18 cellular contexts compared by ENCODE assay signal in the genomic region with DNA sequence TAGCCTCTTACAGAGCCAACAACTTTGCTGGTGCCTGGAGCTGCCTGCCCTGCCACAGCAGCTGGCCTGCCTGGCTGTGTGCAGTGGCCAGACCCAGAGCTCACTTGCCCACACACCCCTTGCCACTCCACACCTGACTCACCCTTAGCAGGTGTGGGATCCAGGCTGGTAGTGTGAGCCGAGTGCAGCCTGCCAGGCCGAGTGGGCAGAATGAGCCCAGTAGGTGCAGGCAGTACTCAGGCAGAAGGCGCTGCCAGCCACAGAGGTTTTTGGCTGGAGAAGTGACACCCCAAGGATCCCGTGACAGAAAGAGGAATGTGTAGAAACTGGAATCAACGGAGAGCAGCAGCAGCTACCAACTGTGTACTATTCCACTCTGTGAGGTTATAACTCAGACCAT.
"Had no signal": no experiment of that assay in that cellular context is flagged by ENCODE, and none has a peak within 500 bp of the region (broad histone marks: within the 10 kb centered on the region; RNA-seq: fewer than 3 reads in every experiment).

No MANE protein-coding gene starts in this region.

- H3K27ac ChIP-seq: adrenal gland, coronary artery, epithelial cell of prostate, left lung, pancreas, testis, WERI-Rb-1 had no signal

- H3K9me3 ChIP-seq: adrenal gland, left lung, pancreas, testis had no signal

- FAIRE-seq: astrocyte, pancreas, TTC549 had no signal

- ATAC-seq: left lung, pancreas, sciatic nerve had no signal

- DNase-seq: activated CD4-positive, alpha-beta T cell treated with anti-CD3 and anti-CD28 coated beads for 1 hour; activated naive CD4-positive, alpha-beta T cell; activated T-cell treated with anti-CD3 and anti-CD28 coated beads, Interleukin-2, amount 50 U/mL, for 24 hours; adrenal gland; left lung; pancreas; stimulated activated CD4-positive, alpha-beta T cell treated with anti-CD3 and anti-CD28 coated beads, Interleukin-2, amount 100 ng/mL, for 48 hours; stimulated activated CD8-positive, alpha-beta memory T cell treated with anti-CD3 and anti-CD28 coated beads, Interleukin-4, amount 100 ng/mL, for 48 hours; stimulated activated naive CD4-positive, alpha-beta T cell; T-helper 1 cell; testis; trophoblast cell; WERI-Rb-1 had no signal

- H3K4me3 ChIP-seq: adrenal gland, coronary artery, left lung, pancreas, testis had no signal

- H3K27me3 ChIP-seq: adrenal gland, left lung, pancreas, testis had no signal

- H3K36me3 ChIP-seq: adrenal gland, left lung, pancreas, WERI-Rb-1 had no signal

- H3K4me1 ChIP-seq: adrenal gland, left lung, pancreas, testis had no signal
